Comparison of ENCODE assay signal across 22 cellular contexts in the genomic region with DNA sequence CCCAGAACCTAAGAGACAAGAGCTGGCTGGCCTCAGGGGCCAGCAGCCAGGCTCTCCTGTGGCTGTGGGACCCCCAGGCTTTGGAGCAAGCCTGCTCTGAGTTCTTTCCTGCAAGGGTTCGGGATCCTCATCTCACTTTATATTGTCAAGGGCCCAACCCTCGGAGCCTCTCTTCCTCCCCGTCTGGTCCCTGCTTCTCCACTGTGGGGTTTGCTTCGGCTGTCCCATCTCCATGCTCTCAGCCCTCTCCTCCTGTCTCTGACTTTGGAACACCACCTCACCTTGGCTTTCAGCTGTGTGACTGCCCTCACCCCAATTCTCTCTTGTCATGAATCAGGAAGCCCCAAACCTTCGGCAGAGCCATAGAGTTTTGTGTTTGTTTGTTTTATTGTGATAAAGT. TPM values are rescaled to one million over a fixed set of nuclear protein-coding genes. Genes with fewer than 3 reads are reported as not detected.
"Had no signal": no experiment of that assay in that cellular context is flagged by ENCODE, and none has a peak within 500 bp of the region (broad histone marks: within the 10 kb centered on the region; RNA-seq: fewer than 3 reads in every experiment).

No MANE protein-coding gene starts in this region.

- H3K4me3 ChIP-seq: left lung, SJCRH30, skin epidermis, tibial artery had no signal

- ATAC-seq: activated naive CD4-positive, alpha-beta T cell treated with anti-CD3 and anti-CD28 coated beads, Interleukin-2, amount 50 U/mL, for 72 hours; foreskin keratinocyte; left lung; naive thymus-derived CD8-positive, alpha-beta T cell; stimulated activated memory B cell treated with anti-CD40 and anti-IgM and Interleukin-4, amounts not matched to agents 10 μg/mL and 1 μg/mL and 100 μg/mL, for 72 hours had no signal

- H3K36me3 ChIP-seq: left lung had no signal

- DNase-seq: activated CD4-positive, CD25-positive, alpha-beta regulatory T cell treated with anti-CD3 and anti-CD28 coated beads, Interleukin-2, amount 50 U/mL, for 72 hours; activated CD8-positive, alpha-beta memory T cell treated with anti-CD3 and anti-CD28 coated beads for 24 hours; activated CD8-positive, alpha-beta memory T cell treated with anti-CD3 and anti-CD28 coated beads, Interleukin-2, amount 50 U/mL, for 48 hours; activated gamma-delta T cell; activated T-cell treated with anti-CD3 and anti-CD28 coated beads, Interleukin-2, amount 50 U/mL, for 48 hours; endodermal cell; foreskin keratinocyte; kidney; left lung; mesenchymal stem cell; naive thymus-derived CD8-positive, alpha-beta T cell; SJCRH30; stimulated activated CD4-positive, alpha-beta T cell treated with anti-CD3 and anti-CD28 coated beads, Interleukin-15, amount 100 ng/mL, for 24 hours; stimulated activated CD4-positive, alpha-beta T cell treated with anti-CD3 and anti-CD28 coated beads, Interleukin-4, amount 100 ng/mL, for 1 hour had no signal

- H3K27me3 ChIP-seq: foreskin keratinocyte, left lung, SJCRH30, tibial artery had no signal

- H3K27ac ChIP-seq: foreskin keratinocyte, left lung, parathyroid adenoma, SJCRH30, skin epidermis, tibial artery, VCaP had no signal

- H3K4me1 ChIP-seq: foreskin keratinocyte had no signal

- H3K9me3 ChIP-seq: left lung, SJCRH30, tibial artery had no signal

RNA-seq across cellular contexts. Expression of gene MRAS, which starts 30.0 kb away (rescaled TPM):
- polyA plus RNA-seq: naive thymus-derived CD8-positive, alpha-beta T cell had no signal

RNA-seq across cellular contexts. Expression of gene NME9, which starts 48.7 kb away (rescaled TPM):
- total RNA-seq: epithelial cell of proximal tubule, fibroblast of lung, foreskin keratinocyte had no signal
- polyA plus RNA-seq: fibroblast of lung, foreskin keratinocyte had no signal

RNA-seq across cellular contexts. Expression of gene ESYT3, which starts 56.1 kb away (rescaled TPM):
- polyA plus RNA-seq: fibroblast of lung; naive thymus-derived CD8-positive, alpha-beta T cell had no signal
